Comparison of ENCODE assay signal across 8 cellular contexts in the genomic region with DNA sequence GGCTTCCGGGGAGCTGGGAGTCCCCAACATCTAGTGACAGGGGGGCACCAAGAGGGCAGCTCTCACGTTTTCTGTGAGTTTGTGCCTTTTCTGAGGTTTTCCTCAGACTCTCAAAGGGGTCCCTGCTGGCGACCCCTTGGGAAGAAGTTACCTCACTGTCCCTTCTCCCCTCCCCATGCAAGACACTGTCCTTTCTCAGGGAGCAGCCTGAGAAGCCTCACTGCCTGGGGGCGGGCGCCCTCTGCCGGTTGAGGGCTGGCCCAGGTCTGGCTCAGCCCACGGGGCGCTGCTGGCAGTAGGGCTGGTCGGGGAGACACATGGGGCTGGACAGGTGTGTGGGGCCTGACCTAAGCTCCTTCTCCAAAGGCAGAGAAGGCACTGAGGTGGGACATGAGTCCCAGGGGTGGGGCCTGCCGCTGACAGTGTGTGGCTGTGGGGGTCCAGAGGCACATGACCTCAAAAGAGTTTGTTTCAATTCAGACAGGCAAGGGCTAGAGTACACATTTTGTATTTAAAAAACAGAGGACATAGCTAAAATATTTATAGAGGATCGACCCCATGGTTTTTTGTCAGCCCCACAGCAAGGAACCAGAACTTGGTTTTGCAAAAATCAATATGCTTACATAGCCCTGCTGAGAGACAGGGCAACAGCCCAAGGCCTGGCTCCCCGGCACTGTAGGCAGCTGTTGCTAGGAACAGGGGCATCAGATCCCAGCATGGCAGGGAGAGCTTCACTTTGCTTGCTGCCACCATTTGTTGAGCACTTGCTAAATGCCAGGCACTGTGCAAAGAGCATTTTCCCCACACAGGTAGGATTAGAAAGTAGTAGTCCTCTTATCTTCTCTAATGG. TPM values are rescaled to one million over a fixed set of nuclear protein-coding genes. Genes with fewer than 3 reads are reported as not detected.
DNase-seq lines count a peak whose midpoint lies in the region.

No MANE protein-coding gene starts in this region.

- H3K27me3 ChIP-seq in SJSA1 (replicated peaks): no peaks in the 10 kb centered on the region

- DNase-seq in NK-92 treated with Interleukin-12 subunit alpha and Interleukin-12 subunit beta, amount 100 ng/mL, for 24 hours (lab: John Stamatoyannopoulos, UW): peak; percentile 4
- DNase-seq in NK-92 (lab: John Stamatoyannopoulos, UW; ENCODE audit: unreplicated experiment) (no peak), KG1 (lab: John Stamatoyannopoulos, UW) (peak; percentile 3), SJSA1 (ENCODE audit: low read depth in 1 of 2, low spot score in 2 of 2) (peak; percentile 49 to 69), activated gamma-delta T cell treated with Interleukin-2 at 50 U/mL for 16 hours (peak; percentile 73), globus pallidus (ENCODE audit: low spot score) (peak; percentile 64), pons (ENCODE audit: low spot score) (peak; percentile 74), ureter (ENCODE audit: low spot score) (peak; percentile 81)

- H3K4me3 ChIP-seq in SJSA1: no peak overlapping the region

- no peak overlapping the region for H3K27ac ChIP-seq in SJSA1

- H3K4me1 ChIP-seq in SJSA1 (replicated peaks): no peaks in the 10 kb centered on the region

- H3K9me3 ChIP-seq in SJSA1 (replicated peaks): no peaks in the 10 kb centered on the region

- no peaks in the 10 kb centered on the region for H3K36me3 ChIP-seq in SJSA1

RNA-seq across cellular contexts. Expression of gene ALDH3A1, which starts 18.5 kb away (rescaled TPM):
- not detected in 2 replicates for total RNA-seq in SJSA1 (2014; rRNA removed; shearing (Covaris generic))
- total RNA-seq in ureter: 1.2 TPM

RNA-seq across cellular contexts. Expression of gene SLC47A2, which starts 50.3 kb away (rescaled TPM):
- total RNA-seq in SJSA1 (2014; rRNA removed; shearing (Covaris generic)): not detected in 2 replicates
- not detected for total RNA-seq in ureter
